ENCODE assay signal across 12 cellular contexts in the genomic region with DNA sequence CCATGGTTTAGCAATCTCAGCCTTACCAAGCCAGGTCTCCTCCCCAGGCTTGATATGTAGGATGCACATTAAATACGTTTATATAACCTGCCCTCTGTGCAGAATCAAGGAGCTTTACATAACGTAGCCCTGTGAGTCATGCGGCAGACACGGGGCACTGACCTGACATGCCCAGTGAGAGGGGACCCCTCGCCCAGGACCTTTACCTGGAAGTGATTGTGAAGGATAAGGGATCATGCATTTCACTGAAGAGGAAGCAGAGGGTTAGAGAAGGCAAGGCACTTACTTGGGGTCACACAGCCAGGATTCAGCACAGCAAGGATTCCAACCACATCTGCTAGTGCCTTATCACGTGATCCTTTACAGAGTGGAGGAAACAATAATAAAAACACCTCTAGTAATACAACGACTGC. TPM values are rescaled to one million over a fixed set of nuclear protein-coding genes. Genes with fewer than 3 reads are reported as not detected.
DNase-seq lines count a peak whose midpoint lies in the region; ATAC-seq and TF ChIP-seq lines count a peak whose summit lies in the region.
"Had no signal": no experiment of that assay in that cellular context is flagged by ENCODE, and none has a peak within 500 bp of the region (broad histone marks: within the 10 kb centered on the region; RNA-seq: fewer than 3 reads in every experiment).

No MANE protein-coding gene starts in this region.

- H3K4me1 Mint-ChIP-seq in effector memory CD8-positive, alpha-beta T cell (ENCODE audit: low read depth in 2 of 2) = peaks cover 56 to 76% of the 10 kb centered on the region in 2 donors

- POLR2A ChIA-PET in RWPE1 (lab: Yijun Ruan, JAX; ENCODE audit: low non-redundant PET) = interaction anchor here (0.9 to 1.7 kb wide), 3 partner anchors 21 to 1339 kb away, joined by 3 to 5 read pairs (median 4); a partner anchor contains a TSS

- peak overlapping the region; percentile 95 to 98 for H3K4me3 Mint-ChIP-seq in effector memory CD8-positive, alpha-beta T cell

- H3K27ac ChIP-seq in RWPE1 (peak overlapping the region; percentile 100), trophoblast cell (ENCODE audit: low read depth, low read length) (no peak overlapping the region), WERI-Rb-1 (no peak overlapping the region)

- TF ChIP-seq CTCF in RWPE1 (conservative IDR thresholded peaks at IDR 0.05; ENCODE audit: low read depth) (no peak), WERI-Rb-1 (IDR thresholded peaks at IDR 0.05; ENCODE audit: low read depth, low read length) (no peak)

- H3K23ac ChIP-seq in trophoblast cell (ENCODE audit: low read length) = no peak overlapping the region

- no peaks in the 10 kb centered on the region for H3K9me3 Mint-ChIP-seq in effector memory CD8-positive, alpha-beta T cell

- CTCF ChIA-PET in RWPE1 (lab: Yijun Ruan, JAX) = interaction anchor here (0.7 to 2.2 kb wide), 3 partner anchors 9 to 288 kb away, joined by 3 to 8 read pairs (median 8); a partner anchor contains a TSS

- no CpG with 5 or more reads among the region's 7 CpGs for WGBS in trophoblast cell (ENCODE audit: extremely low coverage, insufficient coverage, insufficient read length)

- peak overlapping the region; percentile 37 for H2BK12ac ChIP-seq in trophoblast cell (ENCODE audit: low read length)

- H3K36me3 Mint-ChIP-seq in effector memory CD8-positive, alpha-beta T cell (ENCODE audit: insufficient read depth) = peaks cover 55% of the 10 kb centered on the region

- H3K9ac ChIP-seq in trophoblast cell (ENCODE audit: low read length) = no peak overlapping the region
- H3K9ac ChIP-seq: SK-N-SH had no signal

- peaks cover 9 to 30% of the 10 kb centered on the region in 2 experiments for H3K4me1 ChIP-seq in trophoblast cell (ENCODE audit: control insufficient read depth in 1 of 2, insufficient read depth in 2 of 2, low read length in 2 of 2)

- H3K9me3 ChIP-seq in trophoblast cell (ENCODE audit: insufficient read depth, low read depth, low read length) (no peaks in the 10 kb centered on the region), WERI-Rb-1 (ENCODE audit: severe bottlenecking) (no peaks in the 10 kb centered on the region)
- H3K9me3 ChIP-seq: SK-N-SH, upper lobe of right lung had no signal

- H3K4me3 ChIP-seq in trophoblast cell (ENCODE audit: low read depth, low read length) (no peak overlapping the region), WERI-Rb-1 (ENCODE audit: low read depth, low read length) (no peak overlapping the region)
- H3K4me3 ChIP-seq: upper lobe of right lung had no signal

- H2AK5ac ChIP-seq in trophoblast cell (ENCODE audit: low read length) = no peak overlapping the region

- H3K27me3 Mint-ChIP-seq in effector memory CD8-positive, alpha-beta T cell = no peaks in the 10 kb centered on the region

- peaks cover 4% of the 10 kb centered on the region for H3K79me2 ChIP-seq in trophoblast cell (ENCODE audit: control insufficient read depth, insufficient read depth, low read length, poor library complexity)

- peak; percentile 36 for DNase-seq in DMS53 (lab: John Stamatoyannopoulos, UW)
- DNase-seq in DMS53 treated with DMSO at 0.1 percent for 48 hours (lab: John Stamatoyannopoulos, UW; ENCODE audit: unreplicated experiment) = no peak
- peak; percentile 78 for DNase-seq in RWPE1 (ENCODE audit: low spot score)
- DNase-seq in effector memory CD8-positive, alpha-beta T cell = peak in 1 of 3 experiments; percentile 9
- peak in 1 of 2 donors; percentile 46 for DNase-seq in trophoblast cell
- DNase-seq in WERI-Rb-1 = no peak
- no peak for DNase-seq in dermis blood vessel endothelial cell
- DNase-seq: SK-N-SH; stimulated activated CD4-positive, alpha-beta T cell treated with anti-CD3 and anti-CD28 coated beads, Interleukin-1b, Interleukin-23, amount 100 ng/mL, for 48 hours; upper lobe of right lung had no signal

- ATAC-seq in effector memory CD8-positive, alpha-beta T cell (replicated peaks) = no peak
- no peak for ATAC-seq in HG03095 (IDR thresholded peaks at IDR 0.05; ENCODE audit: unreplicated experiment)
- ATAC-seq: GM12878, upper lobe of right lung had no signal

- H3K27me3 ChIP-seq in trophoblast cell (ENCODE audit: insufficient read depth, low read length) = no peaks in the 10 kb centered on the region
- no peaks in the 10 kb centered on the region for H3K27me3 ChIP-seq in WERI-Rb-1 (ENCODE audit: insufficient read depth, low read depth, severe bottlenecking)
- H3K27me3 ChIP-seq: upper lobe of right lung had no signal

- H3K79me1 ChIP-seq in trophoblast cell (ENCODE audit: low read length) = peaks cover 36% of the 10 kb centered on the region

- H4K12ac ChIP-seq in trophoblast cell (ENCODE audit: low read depth, low read length) = no peak overlapping the region

- peak overlapping the region; percentile 100 for H3K27ac Mint-ChIP-seq in effector memory CD8-positive, alpha-beta T cell

- H2AFZ ChIP-seq in trophoblast cell (ENCODE audit: insufficient read depth, low read length, poor library complexity) = no peak overlapping the region

- H3K36me3 ChIP-seq in trophoblast cell (ENCODE audit: control insufficient read depth in 1 of 2, insufficient read depth in 2 of 2, low read length in 2 of 2) (no peaks in the 10 kb centered on the region), WERI-Rb-1 (no peaks in the 10 kb centered on the region)
- H3K36me3 ChIP-seq: upper lobe of right lung had no signal

- H3K4me2 ChIP-seq in trophoblast cell (ENCODE audit: low read length) = no peak overlapping the region

- peak overlapping the region; percentile 60 for H3K4ac ChIP-seq in trophoblast cell (ENCODE audit: low read depth, low read length)

- peak overlapping the region; percentile 15 for H4K8ac ChIP-seq in trophoblast cell (ENCODE audit: low read depth, low read length)

- no peak overlapping the region for H2BK120ac ChIP-seq in trophoblast cell (ENCODE audit: insufficient read depth, low read length, poor library complexity)

- peak overlapping the region; percentile 7 for H2BK5ac ChIP-seq in trophoblast cell (ENCODE audit: low read depth, low read length, poor library complexity)

- H4K91ac ChIP-seq in trophoblast cell (ENCODE audit: low read depth, low read length) = peak overlapping the region; percentile 1

- peak overlapping the region; percentile 46 for H3K18ac ChIP-seq in trophoblast cell (ENCODE audit: low read length)

- no peak overlapping the region for H3K14ac ChIP-seq in trophoblast cell (ENCODE audit: low read length)

RNA-seq across cellular contexts. Expression of a gene that starts 18.9 kb away (rescaled TPM):
- polyA plus RNA-seq in trophoblast cell (2013) = 37.2 and 40.1 TPM in 2 replicates
- total RNA-seq in dermis blood vessel endothelial cell = 0.65 and 23.8 TPM in 2 replicates

RNA-seq across cellular contexts. Expression of a gene that starts 25.2 kb away (rescaled TPM):
- 56.9 and 58.5 TPM in 2 replicates for polyA plus RNA-seq in trophoblast cell (2013)
- total RNA-seq in dermis blood vessel endothelial cell = 56.5 and 63.1 TPM in 2 replicates

RNA-seq across cellular contexts. Expression of a gene that starts 42.4 kb away (rescaled TPM):
- 10.8 and 11.1 TPM in 2 replicates for polyA plus RNA-seq in trophoblast cell (2013)
- 9.5 and 15.2 TPM in 2 replicates for total RNA-seq in dermis blood vessel endothelial cell

RNA-seq across cellular contexts. Expression of a gene that starts 44.0 kb away (rescaled TPM):
- polyA plus RNA-seq in trophoblast cell (2013) = 190 TPM in 2 replicates
- total RNA-seq in dermis blood vessel endothelial cell = 10.9 and 21.0 TPM in 2 replicates

RNA-seq across cellular contexts. Expression of a gene that starts 48.0 kb away (rescaled TPM):
- 68.7 and 72.2 TPM in 2 replicates for polyA plus RNA-seq in trophoblast cell (2013)
- total RNA-seq in dermis blood vessel endothelial cell = 9.0 and 10.2 TPM in 2 replicates

Comparison
In these comparisons a context has a peak if more than half of its experiments do, and no peak if none do; other contexts are left out.
1. DNase-seq: peak in DMS53 (single experiment) and RWPE1 (single experiment); none in DMS53 treated with DMSO at 0.1 percent for 48 hours (single experiment), WERI-Rb-1 (single experiment) and dermis blood vessel endothelial cell (single experiment).